Comparison of ENCODE assay signal across 1 cellular context in genomic region chr1:192581131-192581927, GRCh38.
TF ChIP-seq lines count a peak whose summit lies in the region.

No MANE protein-coding gene starts in this region.

TF ChIP-seq in SK-N-SH, 30 proteins besides CTCF, POLR2A, EP300 and RAD21 (continued from another document):
- TF ChIP-seq, protein P1, sequence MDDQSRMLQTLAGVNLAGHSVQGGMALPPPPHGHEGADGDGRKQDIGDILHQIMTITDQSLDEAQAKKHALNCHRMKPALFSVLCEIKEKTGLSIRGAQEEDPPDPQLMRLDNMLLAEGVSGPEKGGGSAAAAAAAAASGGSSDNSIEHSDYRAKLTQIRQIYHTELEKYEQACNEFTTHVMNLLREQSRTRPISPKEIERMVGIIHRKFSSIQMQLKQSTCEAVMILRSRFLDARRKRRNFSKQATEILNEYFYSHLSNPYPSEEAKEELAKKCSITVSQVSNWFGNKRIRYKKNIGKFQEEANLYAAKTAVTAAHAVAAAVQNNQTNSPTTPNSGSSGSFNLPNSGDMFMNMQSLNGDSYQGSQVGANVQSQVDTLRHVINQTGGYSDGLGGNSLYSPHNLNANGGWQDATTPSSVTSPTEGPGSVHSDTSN (IDR thresholded peaks at IDR 0.05): 0 out of 2 replicates have a peak, but pooled peaks have one; percentile 11
- TF ChIP-seq TCF12 (IDR thresholded peaks at IDR 0.05): 0 out of 2 replicates have a peak, but pooled peaks have one; percentile 16
